10 cellular contexts compared by ENCODE assay signal in the genomic region with DNA sequence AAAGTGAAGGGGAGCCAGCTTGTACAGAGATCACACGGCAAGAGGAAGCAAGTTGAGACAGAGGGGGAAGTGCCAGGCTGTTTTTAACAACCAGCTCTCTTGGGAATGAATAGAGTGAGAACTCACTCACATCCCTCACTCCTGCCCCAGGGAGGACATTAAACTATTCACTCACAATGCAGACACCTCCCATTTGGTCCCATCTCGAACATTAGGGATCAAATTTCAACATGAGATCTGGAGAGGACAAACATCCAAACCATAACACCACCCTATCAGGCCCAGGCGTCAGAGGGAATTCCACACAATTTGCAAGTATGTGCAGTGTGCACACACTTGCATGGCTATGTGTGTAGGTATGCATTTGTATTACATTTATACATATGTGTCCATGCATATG.
DNase-seq lines count a peak whose midpoint lies in the region; ATAC-seq and TF ChIP-seq lines count a peak whose summit lies in the region.
"Had no signal": no experiment of that assay in that cellular context is flagged by ENCODE, and none has a peak within 500 bp of the region (broad histone marks: within the 10 kb centered on the region; RNA-seq: fewer than 3 reads in every experiment).

No MANE protein-coding gene starts in this region.

- CTCF ChIA-PET in CD8-positive, alpha-beta T cell (lab: Charles Lee) = no interaction called here

- no peaks in the 10 kb centered on the region for H3K9me3 Mint-ChIP-seq in CD8-positive, alpha-beta T cell

- TF ChIP-seq POLR2A in suprapubic skin (IDR thresholded peaks at IDR 0.05) (no peak), erythroblast (IDR thresholded peaks at IDR 0.05; ENCODE audit: low read length) (no peak)

- no peak overlapping the region for H3K27ac Mint-ChIP-seq in CD8-positive, alpha-beta T cell

- H3K4me1 Mint-ChIP-seq in CD8-positive, alpha-beta T cell (ENCODE audit: low read depth) = peaks cover 23% of the 10 kb centered on the region

- H3K27ac ChIP-seq in WERI-Rb-1 (peak overlapping the region; percentile 51), suprapubic skin (no peak overlapping the region)
- no peak overlapping the region for H3K27ac ChIP-seq in CD8-positive, alpha-beta T cell (ENCODE audit: low read depth, low read length)
- H3K27ac ChIP-seq: pancreas had no signal

- 11% methylated on average over 3 of the region's 3 CpGs for WGBS in suprapubic skin

- H3K36me3 ChIP-seq in WERI-Rb-1 (peaks cover 12% of the 10 kb centered on the region), suprapubic skin (no peaks in the 10 kb centered on the region)
- no peaks in the 10 kb centered on the region for H3K36me3 ChIP-seq in CD8-positive, alpha-beta T cell (ENCODE audit: insufficient read depth, low read length)
- H3K36me3 ChIP-seq: pancreas had no signal

- H3K27me3 Mint-ChIP-seq in CD8-positive, alpha-beta T cell (ENCODE audit: low read depth) = no peaks in the 10 kb centered on the region

- no peaks in the 10 kb centered on the region for H3K9me3 ChIP-seq in WERI-Rb-1 (ENCODE audit: severe bottlenecking)
- no peaks in the 10 kb centered on the region for H3K9me3 ChIP-seq in CD8-positive, alpha-beta T cell (ENCODE audit: low read length)
- H3K9me3 ChIP-seq in suprapubic skin = no peaks in the 10 kb centered on the region
- H3K9me3 ChIP-seq: pancreas had no signal

- no peak overlapping the region for H3K4me3 ChIP-seq in WERI-Rb-1 (ENCODE audit: low read depth, low read length)
- H3K4me3 ChIP-seq in CD8-positive, alpha-beta T cell (ENCODE audit: low read depth, low read length) = no peak overlapping the region
- H3K4me3 ChIP-seq in suprapubic skin = no peak overlapping the region
- H3K4me3 ChIP-seq: pancreas had no signal

- POLR2A ChIA-PET in CD8-positive, alpha-beta T cell (lab: Charles Lee) = no interaction called here

- peaks cover 6% of the 10 kb centered on the region for H3K4me1 ChIP-seq in CD8-positive, alpha-beta T cell (ENCODE audit: insufficient read depth, low read length)
- H3K4me1 ChIP-seq in suprapubic skin = peaks cover 27% of the 10 kb centered on the region

- ATAC-seq in CD8-positive, alpha-beta T cell = no peak
- ATAC-seq: pancreas had no signal

- DNase-seq in GF-D8 (lab: John Stamatoyannopoulos, UW) (peak; percentile 31), NCI-H2029 treated with DMSO at 0.1 percent for 48 hours (lab: John Stamatoyannopoulos, UW) (peak; percentile 88), WERI-Rb-1 (no peak), medulla oblongata (ENCODE audit: extremely low spot score) (peak; percentile 13), activated gamma-delta T cell treated with Interleukin-2 at 50 U/mL for 16 hours (no peak), suprapubic skin (ENCODE audit: low spot score in 2 of 2) (no peak), erythroblast (lab: John Stamatoyannopoulos, UW) (no peak)
- DNase-seq in CD8-positive, alpha-beta T cell = no peak
- DNase-seq: activated CD8-positive, alpha-beta memory T cell treated with anti-CD3 and anti-CD28 coated beads, Interleukin-2, amount 50 U/mL, for 48 hours; pancreas had no signal

- peaks cover 24% of the 10 kb centered on the region for H3K36me3 Mint-ChIP-seq in CD8-positive, alpha-beta T cell

- no peak overlapping the region for H3K4me3 Mint-ChIP-seq in CD8-positive, alpha-beta T cell

- TF ChIP-seq CTCF in WERI-Rb-1 (IDR thresholded peaks at IDR 0.05; ENCODE audit: low read depth, low read length) (no peak), suprapubic skin (IDR thresholded peaks at IDR 0.05) (no peak)
- TF ChIP-seq CTCF in CD8-positive, alpha-beta T cell (IDR thresholded peaks at IDR 0.05) = no peak

- H3K27me3 ChIP-seq in WERI-Rb-1 (ENCODE audit: insufficient read depth, low read depth, severe bottlenecking) (no peaks in the 10 kb centered on the region), suprapubic skin (no peaks in the 10 kb centered on the region)
- H3K27me3 ChIP-seq in CD8-positive, alpha-beta T cell (ENCODE audit: insufficient read depth, low read length) = no peaks in the 10 kb centered on the region
- H3K27me3 ChIP-seq: pancreas had no signal

- intact Hi-C loops in CD8-positive, alpha-beta T cell (cut with DNase I, micrococcal nuclease) = no loop called here

- TF ChIP-seq EP300 in suprapubic skin (IDR thresholded peaks at IDR 0.05) = no peak

Comparison
In these comparisons a context has a peak if more than half of its experiments do, and no peak if none do; other contexts are left out.
1. DNase-seq: peak in GF-D8 (single experiment), NCI-H2029 treated with DMSO at 0.1 percent for 48 hours (single experiment) and medulla oblongata (single experiment); none in WERI-Rb-1 (single experiment), CD8-positive, alpha-beta T cell (0 of 7), activated gamma-delta T cell treated with Interleukin-2 at 50 U/mL for 16 hours (single experiment), suprapubic skin (0 of 2) and erythroblast (0 of 2).